Comparison of ENCODE assay signal across 9 cellular contexts in genomic region chr17:50249887-50250286, GRCh38.
"Had no signal": no experiment of that assay in that cellular context is flagged by ENCODE, and none has a peak within 500 bp of the region (broad histone marks: within the 10 kb centered on the region; RNA-seq: fewer than 3 reads in every experiment).

No MANE protein-coding gene starts in this region.

- H3K27ac Mint-ChIP-seq: GM23338, H9, HFFc6 had no signal

- H3K4me1 Mint-ChIP-seq: GM23338, H9 had no signal

- ATAC-seq: GM23338 had no signal

- H3K27ac ChIP-seq: KMS-11 had no signal

- H3K4me3 Mint-ChIP-seq: GM23338, H9, HFFc6 had no signal

- FAIRE-seq: H1, H54 had no signal

- H3K9ac ChIP-seq: KMS-11 had no signal

- H3K4me2 ChIP-seq: GM23338, KMS-11 had no signal

- H3K4me3 ChIP-seq: GM23338 had no signal

- DNase-seq: H9, HCEC 1CT, HFFc6, IMR-90, KBM-7 had no signal

- H2AFZ ChIP-seq: GM23338 had no signal
